8 cellular contexts compared by ENCODE assay signal in the genomic region with DNA sequence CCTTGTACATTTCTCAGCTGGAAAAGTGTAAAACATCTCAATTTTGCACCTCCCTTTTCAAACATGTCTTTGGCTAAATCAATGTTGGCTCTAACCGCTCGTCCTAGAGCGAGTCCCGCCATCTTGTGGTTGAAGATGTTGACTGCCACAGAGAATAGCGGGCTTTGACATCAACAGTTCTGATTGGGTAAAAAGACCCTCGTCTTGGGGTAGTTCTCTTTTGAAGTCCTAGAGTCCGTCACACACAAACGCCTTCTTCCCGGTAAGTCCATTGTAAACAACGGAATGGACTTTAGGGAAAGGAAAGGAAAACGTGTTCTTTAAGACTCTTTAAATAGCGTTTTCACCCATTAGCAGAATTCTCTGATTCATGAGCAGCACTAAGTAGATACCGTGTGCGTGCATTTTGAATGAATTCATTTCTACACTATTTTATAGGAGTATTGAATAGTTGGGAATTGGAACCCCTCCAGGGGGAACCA. TPM values are rescaled to one million over a fixed set of nuclear protein-coding genes. Genes with fewer than 3 reads are reported as not detected.
DNase-seq lines count a peak whose midpoint lies in the region; ATAC-seq and TF ChIP-seq lines count a peak whose summit lies in the region.

No MANE protein-coding gene starts in this region.

- dilution Hi-C loops in mammary epithelial cell (cut with HindIII; ENCODE audit: low sequenced_read_pairs) = no loop called here

- peak overlapping the region; percentile 70 for H3K27ac ChIP-seq in KOPT-K1 (ENCODE audit: low read depth, low read length, poor library complexity, severe bottlenecking)
- peak overlapping the region; percentile 72 for H3K27ac ChIP-seq in mammary epithelial cell (ENCODE audit: insufficient read depth, low read depth, low read length)
- H3K27ac ChIP-seq in iPS-20b (ENCODE audit: low read length) = no peak overlapping the region
- peak overlapping the region; percentile 82 to 93 (median 85) for H3K27ac ChIP-seq in gastrocnemius medialis

- H4K20me1 ChIP-seq in mammary epithelial cell (ENCODE audit: insufficient read depth, low read length) = no peaks in the 10 kb centered on the region

- BruUV-seq in mammary epithelial cell (replicated peaks; lab: Mats Ljungman, UMichigan) = no TSS peak

- in situ Hi-C loops in mammary epithelial cell (cut with MboI; ENCODE audit: low sequenced_read_pairs in 2 of 2) = loop anchor here in 1 of 2 donors (25.0 kb wide), 2 partner anchors 434 to 884 kb away; no protein-coding TSS in a partner anchor
- in situ Hi-C loops in gastrocnemius medialis (cut with MboI; ENCODE audit: low sequenced_read_pairs in 4 of 4) = loop anchor here in 1 of 4 donors (25.0 kb wide), 1 partner anchor 1084 kb away; no protein-coding TSS in a partner anchor

- ATAC-seq in gastrocnemius medialis = peak; percentile 67 to 85

- H3K4me3 ChIP-seq in mammary epithelial cell (replicated peaks in 1 of 3; ENCODE audit: insufficient read depth in 1 of 3, low read depth in 2 of 3, low read length in 3 of 3) = peak overlapping the region; percentile 80 to 94 (median 89)
- peak overlapping the region; percentile 86 for H3K4me3 ChIP-seq in iPS-20b (ENCODE audit: low read length)
- peak overlapping the region; percentile 67 to 99 (median 87) for H3K4me3 ChIP-seq in gastrocnemius medialis

- DNase-seq in GM10248 (ENCODE audit: extremely low spot score) = peak; percentile 54
- peak; percentile 84 for DNase-seq in H4 (ENCODE audit: low spot score)
- DNase-seq in SW480 (ENCODE audit: low spot score) = peak; percentile 72
- DNase-seq in mammary epithelial cell = peak; percentile 64
- peak in 1 of 2 donors; percentile 31 for DNase-seq in gastrocnemius medialis
- DNase-seq in HK-2 (ENCODE audit: unreplicated experiment) = no peak

- H3K9me3 ChIP-seq in KOPT-K1 (ENCODE audit: insufficient read depth, low read length, poor library complexity, severe bottlenecking) (peaks cover 22% of the 10 kb centered on the region), mammary epithelial cell (replicated peaks; ENCODE audit: insufficient read depth, low read length) (no peaks in the 10 kb centered on the region), iPS-20b (ENCODE audit: insufficient read depth, low read depth, low read length) (peaks cover 5% of the 10 kb centered on the region; the same call in 1 of the 2 replicates), gastrocnemius medialis (no peaks in the 10 kb centered on the region)

- H3K27me3 ChIP-seq in mammary epithelial cell (ENCODE audit: insufficient read depth, low read length) (no peaks in the 10 kb centered on the region), iPS-20b (ENCODE audit: insufficient read depth, low read length) (no peaks in the 10 kb centered on the region), gastrocnemius medialis (peaks cover 0 to 5% (median 0%) of the 10 kb centered on the region in 3 donors)

- TF ChIP-seq CTCF in GM10248 (IDR thresholded peaks at IDR 0.05; ENCODE audit: control extremely low read depth, extremely low read depth, low read depth, missing control alignments) (peak; percentile 48), mammary epithelial cell (conservative IDR thresholded peaks at IDR 0.05 in 1 of 2, IDR thresholded peaks at IDR 0.05 in 1 of 2; ENCODE audit: extremely low read depth in 1 of 2, insufficient read depth in 1 of 2, low read depth in 1 of 2, low read length in 2 of 2) (peak; percentile 43 to 65), gastrocnemius medialis (IDR thresholded peaks at IDR 0.05 in 4 of 5, conservative IDR thresholded peaks at IDR 0.05 in 1 of 5) (peak; percentile 14 to 53 (median 32))

- H3K4me1 ChIP-seq in mammary epithelial cell (ENCODE audit: insufficient read depth, low read length) (peaks cover 20% of the 10 kb centered on the region), iPS-20b (ENCODE audit: insufficient read depth, low read length) (peaks cover 3% of the 10 kb centered on the region; the same call in 1 of the 2 replicates), gastrocnemius medialis (peaks cover 16 to 21% of the 10 kb centered on the region in 2 donors)

- WGBS in mammary epithelial cell (ENCODE audit: low coverage, missing lambda C conversion rate) = 0% methylated on average over 14 of the region's 14 CpGs

- intact Hi-C loops in mammary epithelial cell (cut with micrococcal nuclease) = loop anchor here (2.0 kb wide), 1 partner anchor 121 kb away; no protein-coding TSS in a partner anchor
- intact Hi-C loops in gastrocnemius medialis (cut with DNase I; ENCODE audit: low total_unique reads) = loop anchor here (2.0 to 5.0 kb wide), 2 partner anchors 121 to 1079 kb away; no protein-coding TSS in a partner anchor

- POLR2A ChIA-PET in GM10248 (lab: Yijun Ruan, JAX) = interaction anchor here (0.5 kb wide), 1 partner anchor 9 kb away, joined by 3 read pairs; no protein-coding TSS in a partner anchor

- CTCF ChIA-PET in GM10248 (lab: Yijun Ruan, JAX) = interaction anchor here (1.0 to 1.5 kb wide), 11 partner anchors 8 to 378 kb away, joined by 3 to 7 read pairs (median 4); no protein-coding TSS in a partner anchor
- CTCF ChIA-PET in mammary epithelial cell (lab: Charles Lee; ENCODE audit: low non-redundant PET) = interaction anchor here (0.6 to 0.7 kb wide), 2 partner anchors 24 to 97 kb away, joined by 3 to 10 read pairs; no protein-coding TSS in a partner anchor

- H2AFZ ChIP-seq in mammary epithelial cell (ENCODE audit: low read depth, low read length) = peak overlapping the region; percentile 95

- peaks cover 11% of the 10 kb centered on the region for H3K36me3 ChIP-seq in KOPT-K1 (ENCODE audit: insufficient read depth, low read length)
- peaks cover 9% of the 10 kb centered on the region for H3K36me3 ChIP-seq in mammary epithelial cell (ENCODE audit: insufficient read depth, low read length)
- peaks cover 11% of the 10 kb centered on the region for H3K36me3 ChIP-seq in iPS-20b (ENCODE audit: insufficient read depth, low read depth, low read length)
- peaks cover 0 to 11% of the 10 kb centered on the region in 2 donors for H3K36me3 ChIP-seq in gastrocnemius medialis

- H3K9ac ChIP-seq in mammary epithelial cell (ENCODE audit: insufficient read depth, low read length) (peak overlapping the region; percentile 93), iPS-20b (ENCODE audit: low read depth, low read length) (peak overlapping the region; percentile 94; the same call in 1 of the 2 replicates)

- H3K4me2 ChIP-seq in mammary epithelial cell (ENCODE audit: insufficient read depth, low read depth, low read length) = peak overlapping the region; percentile 94

- peaks cover 32% of the 10 kb centered on the region for H3K79me2 ChIP-seq in mammary epithelial cell (ENCODE audit: insufficient read depth, low read length)

- no peak for TF ChIP-seq POLR2A in gastrocnemius medialis (IDR thresholded peaks at IDR 0.05)

RNA-seq across cellular contexts. Expression of a gene that starts 0.5 kb away (rescaled TPM):
- total RNA-seq in H4 (2014; rRNA removed; shearing (Covaris generic)) = 82.8 and 108 TPM in 2 replicates
- total RNA-seq in mammary epithelial cell (10 to 100 TPM; 32.3 to 38.8 TPM), gastrocnemius medialis (10 to 100 TPM; 20.4 to 44.9 (median 31.3) TPM)
- 29.7 TPM for polyA plus RNA-seq in mammary epithelial cell
- 50.3 TPM for polyA minus RNA-seq in mammary epithelial cell

RNA-seq across cellular contexts. Expression of a gene that starts 13.5 kb away (rescaled TPM):
- 23.6 and 27.7 TPM in 2 replicates for total RNA-seq in H4 (2014; rRNA removed; shearing (Covaris generic))
- 10 to 100 TPM; 20.2 to 24.1 TPM for total RNA-seq in mammary epithelial cell
- polyA plus RNA-seq in mammary epithelial cell = 19.5 TPM
- polyA minus RNA-seq in mammary epithelial cell = 14.0 TPM
- total RNA-seq in gastrocnemius medialis = 1 to 10 TPM in 1 of 4 donors, under 1 TPM in 2, not detected in 1; 0.61 to 1.2 (median 0.85) TPM

RNA-seq across cellular contexts. Expression of a gene that starts 49.6 kb away (rescaled TPM):
- 5.8 and 6.0 TPM in 2 replicates for total RNA-seq in H4 (2014; rRNA removed; shearing (Covaris generic))
- 10 to 100 TPM in 1 of 2 donors, not detected in 1; 60.7 TPM for total RNA-seq in mammary epithelial cell
- polyA plus RNA-seq in mammary epithelial cell = 0.16 TPM
- polyA minus RNA-seq in mammary epithelial cell = not detected
- 100 to 1,000 TPM in 2 of 4 donors, 10 to 100 TPM in 2; 18.6 to 168 (median 98.5) TPM for total RNA-seq in gastrocnemius medialis

Comparison
In these comparisons a context has a peak if more than half of its experiments do, and no peak if none do; other contexts are left out.
1. RNA of a gene that starts 13.5 kb away (total RNA-seq): 23.6 to 27.7 TPM in H4 and 20.2 to 24.1 TPM in mammary epithelial cell; 0.61 to 1.2 TPM in gastrocnemius medialis; every median in the first group is over 4 times any median in the second.
2. Peak in every context shown above with its lines, with median percentiles within 50 percentile points of each other: CTCF ChIP-seq and H3K4me3 ChIP-seq.